Comparison of ENCODE assay signal across 17 cellular contexts in the genomic region with DNA sequence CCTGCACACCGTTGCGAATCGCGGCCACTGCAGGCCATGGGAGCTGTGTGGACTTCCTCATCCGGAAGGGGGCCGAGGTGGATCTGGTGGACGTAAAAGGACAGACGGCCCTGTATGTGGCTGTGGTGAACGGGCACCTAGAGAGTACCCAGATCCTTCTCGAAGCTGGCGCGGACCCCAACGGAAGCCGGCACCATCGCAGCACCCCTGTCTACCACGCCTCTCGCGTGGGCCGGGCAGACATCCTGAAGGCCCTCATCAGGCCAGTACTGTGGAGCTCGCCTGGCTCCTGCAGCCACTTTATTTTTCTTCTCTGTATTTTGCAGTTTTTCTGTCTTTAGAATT. TPM values are rescaled to one million over a fixed set of nuclear protein-coding genes. Genes with fewer than 3 reads are reported as not detected.
A peak's percentile ranks its signal among the peaks of the same experiment; 100 is the strongest.
DNase-seq lines count a peak whose midpoint lies in the region; ATAC-seq and TF ChIP-seq lines count a peak whose summit lies in the region.
"Had no signal": no experiment of that assay in that cellular context is flagged by ENCODE, and none has a peak within 500 bp of the region (broad histone marks: within the 10 kb centered on the region; RNA-seq: fewer than 3 reads in every experiment).

No MANE protein-coding gene starts in this region.

- H3K9ac ChIP-seq in mesenchymal stem cell (ENCODE audit: low read length): peak overlapping the region; percentile 73

- TF ChIP-seq CTCF in HFFc6 (IDR thresholded peaks at IDR 0.05): no peak
- no peak for TF ChIP-seq CTCF in foreskin keratinocyte (conservative IDR thresholded peaks at IDR 0.05)
- no peak for TF ChIP-seq CTCF in mesothelial cell of epicardium (IDR thresholded peaks at IDR 0.05; ENCODE audit: unreplicated experiment)

- peaks cover 84% of the 10 kb centered on the region for H3K4me1 ChIP-seq in ACC112 (ENCODE audit: control insufficient read depth, insufficient read depth, low read length, unreplicated experiment)
- peaks cover 12% of the 10 kb centered on the region for H3K4me1 ChIP-seq in mesenchymal stem cell (ENCODE audit: control insufficient read depth, insufficient read depth, low read depth, low read length)
- peaks cover 45% of the 10 kb centered on the region for H3K4me1 ChIP-seq in foreskin keratinocyte

- peaks cover 31% of the 10 kb centered on the region for H3K79me1 ChIP-seq in mesenchymal stem cell (replicated peaks; ENCODE audit: low read length, poor library complexity, severe bottlenecking)

- peaks cover 80% of the 10 kb centered on the region for H3K79me2 ChIP-seq in ACC112 (ENCODE audit: control insufficient read depth, insufficient read depth, low read length, unreplicated experiment)

- H3K4me1 Mint-ChIP-seq in HFFc6 (ENCODE audit: low read depth): peaks cover 97% of the 10 kb centered on the region
- H3K4me1 Mint-ChIP-seq in activated T-helper 1 cell treated with anti-CD3 and anti-CD28 coated beads, Interleukin-12 subunit alpha, Interleukin-12 subunit beta, Interleukin-2, Interleukin-4 antibody, amounts not matched to agents 30 ng/mL and 10 ng/mL and 1 ng/mL, durations not matched to agents 14 hours and 24 hours and 36 hours (ENCODE audit: low read depth): peaks cover 31% of the 10 kb centered on the region
- peaks cover 3% of the 10 kb centered on the region for H3K4me1 Mint-ChIP-seq in mesothelial cell of epicardium
- H3K4me1 Mint-ChIP-seq: H9 had no signal

- H4K8ac ChIP-seq in mesenchymal stem cell (ENCODE audit: low read length): no peak overlapping the region

- no peak overlapping the region for H3K4ac ChIP-seq in mesenchymal stem cell (ENCODE audit: low read depth in 1 of 2, low read length in 2 of 2)

- no peak overlapping the region for H3K4me2 ChIP-seq in mesenchymal stem cell (ENCODE audit: low read length, poor library complexity, severe bottlenecking)
- H3K4me2 ChIP-seq: PC-9 had no signal

- ATAC-seq in foreskin keratinocyte: no peak

- no peak overlapping the region for H2BK120ac ChIP-seq in mesenchymal stem cell (ENCODE audit: low read depth, low read length)

- H3K36me3 ChIP-seq in ACC112 (ENCODE audit: insufficient read depth, low read length) (peaks cover 26% of the 10 kb centered on the region), mesenchymal stem cell (ENCODE audit: control insufficient read depth in 1 of 2, insufficient read depth in 2 of 2, low read depth in 1 of 2, low read length in 2 of 2) (peaks cover 40 to 59% of the 10 kb centered on the region in 2 experiments)

- intact Hi-C loops in activated T-helper 1 cell treated with anti-CD3 and anti-CD28 coated beads, Interleukin-12 subunit alpha, Interleukin-12 subunit beta, Interleukin-2, Interleukin-4 antibody, amounts not matched to agents 30 ng/mL and 10 ng/mL and 1 ng/mL, durations not matched to agents 14 hours and 24 hours and 36 hours (cut with micrococcal nuclease): loop anchor here (5.0 kb wide), 1 partner anchor 832 kb away; no protein-coding TSS in a partner anchor

- H2BK12ac ChIP-seq in mesenchymal stem cell (ENCODE audit: low read length in 2 of 2): no peak overlapping the region

- H3K4me3 ChIP-seq in ACC112 (ENCODE audit: low read depth, low read length) (no peak overlapping the region), mesenchymal stem cell (ENCODE audit: insufficient read depth in 1 of 2, low read depth in 1 of 2, low read length in 2 of 2) (no peak overlapping the region)
- H3K4me3 ChIP-seq: PC-9 had no signal

- H3K18ac ChIP-seq in mesenchymal stem cell (ENCODE audit: low read depth in 1 of 2, low read length in 2 of 2): no peak overlapping the region

- no peak overlapping the region for H2AK5ac ChIP-seq in mesenchymal stem cell (ENCODE audit: low read length, severe bottlenecking)

- H3K9me3 ChIP-seq in mesenchymal stem cell (ENCODE audit: control insufficient read depth, low read length): peaks cover 4% of the 10 kb centered on the region

- H3K14ac ChIP-seq in mesenchymal stem cell (ENCODE audit: low read length in 2 of 2): no peak overlapping the region

- H3K4me3 Mint-ChIP-seq in HFFc6: peak overlapping the region; percentile 77; the same call in 1 of the 2 replicates
- no peak overlapping the region for H3K4me3 Mint-ChIP-seq in activated T-helper 1 cell treated with anti-CD3 and anti-CD28 coated beads, Interleukin-12 subunit alpha, Interleukin-12 subunit beta, Interleukin-2, Interleukin-4 antibody, amounts not matched to agents 30 ng/mL and 10 ng/mL and 1 ng/mL, durations not matched to agents 14 hours and 24 hours and 36 hours
- no peak overlapping the region for H3K4me3 Mint-ChIP-seq in mesothelial cell of epicardium
- H3K4me3 Mint-ChIP-seq: H9 had no signal

- H2AFZ ChIP-seq in ACC112 (ENCODE audit: low read length, unreplicated experiment) (no peak overlapping the region), mesenchymal stem cell (ENCODE audit: low read depth, low read length) (no peak overlapping the region)
- H2AFZ ChIP-seq: PC-9 had no signal

- 97% methylated on average over 20 of the region's 20 CpGs for WGBS in mesenchymal stem cell

- H4K91ac ChIP-seq in mesenchymal stem cell (ENCODE audit: low read length): no peak overlapping the region

- H3K36me3 Mint-ChIP-seq in HFFc6 (ENCODE audit: low read depth) (peaks cover 73% of the 10 kb centered on the region), mesothelial cell of epicardium (peaks cover 38% of the 10 kb centered on the region)
- H3K36me3 Mint-ChIP-seq in activated T-helper 1 cell treated with anti-CD3 and anti-CD28 coated beads, Interleukin-12 subunit alpha, Interleukin-12 subunit beta, Interleukin-2, Interleukin-4 antibody, amounts not matched to agents 30 ng/mL and 10 ng/mL and 1 ng/mL, durations not matched to agents 14 hours and 24 hours and 36 hours (ENCODE audit: low read depth): peaks cover 53% of the 10 kb centered on the region

- H3K27ac ChIP-seq in ACC112 (ENCODE audit: low read depth, low read length) (peak overlapping the region; percentile 100), mesenchymal stem cell (ENCODE audit: low read length, poor library complexity, severe bottlenecking) (no peak overlapping the region), foreskin keratinocyte (no peak overlapping the region)
- H3K27ac ChIP-seq: PC-9 had no signal

- H3K27me3 Mint-ChIP-seq in HFFc6 (ENCODE audit: insufficient read depth) (peaks cover 4% of the 10 kb centered on the region), mesothelial cell of epicardium (ENCODE audit: low read depth) (no peaks in the 10 kb centered on the region)
- H3K27me3 Mint-ChIP-seq in activated T-helper 1 cell treated with anti-CD3 and anti-CD28 coated beads, Interleukin-12 subunit alpha, Interleukin-12 subunit beta, Interleukin-2, Interleukin-4 antibody, amounts not matched to agents 30 ng/mL and 10 ng/mL and 1 ng/mL, durations not matched to agents 14 hours and 24 hours and 36 hours (ENCODE audit: insufficient read depth): no peaks in the 10 kb centered on the region

- no peak overlapping the region for H3K23ac ChIP-seq in mesenchymal stem cell (ENCODE audit: low read length in 2 of 2)

- no peak overlapping the region for H2BK15ac ChIP-seq in mesenchymal stem cell (ENCODE audit: low read depth, poor library complexity, severe bottlenecking)

- H3K27me3 ChIP-seq in ACC112 (ENCODE audit: insufficient read depth, low read length) (no peaks in the 10 kb centered on the region), mesenchymal stem cell (ENCODE audit: control insufficient read depth in 1 of 2, insufficient read depth in 1 of 2, low read length in 2 of 2) (no peaks in the 10 kb centered on the region), foreskin keratinocyte (no peaks in the 10 kb centered on the region)

- H3K27ac Mint-ChIP-seq in HFFc6 (peak overlapping the region; percentile 99), mesothelial cell of epicardium (no peak overlapping the region)
- H3K27ac Mint-ChIP-seq in activated T-helper 1 cell treated with anti-CD3 and anti-CD28 coated beads, Interleukin-12 subunit alpha, Interleukin-12 subunit beta, Interleukin-2, Interleukin-4 antibody, amounts not matched to agents 30 ng/mL and 10 ng/mL and 1 ng/mL, durations not matched to agents 14 hours and 24 hours and 36 hours: peak overlapping the region; percentile 8

- H3K9me3 Mint-ChIP-seq in HFFc6 (peaks cover 6% of the 10 kb centered on the region), mesothelial cell of epicardium (peaks cover under 1% of the 10 kb centered on the region)
- H3K9me3 Mint-ChIP-seq in activated T-helper 1 cell treated with anti-CD3 and anti-CD28 coated beads, Interleukin-12 subunit alpha, Interleukin-12 subunit beta, Interleukin-2, Interleukin-4 antibody, amounts not matched to agents 30 ng/mL and 10 ng/mL and 1 ng/mL, durations not matched to agents 14 hours and 24 hours and 36 hours: no peaks in the 10 kb centered on the region

- H2BK5ac ChIP-seq in mesenchymal stem cell (ENCODE audit: low read depth, low read length, poor library complexity, severe bottlenecking): no peak overlapping the region

- DNase-seq in HFFc6 (no peak), mesenchymal stem cell (no peak), foreskin keratinocyte (no peak), mesothelial cell of epicardium (ENCODE audit: low spot score in 2 of 2, unreplicated experiment in 2 of 2) (no peak), NCI-H1105 treated with DMSO at 0.1 percent for 48 hours (lab: John Stamatoyannopoulos, UW) (no peak), NCI-H1048 (lab: John Stamatoyannopoulos, UW) (no peak)
- no peak for DNase-seq in activated T-helper 1 cell treated with anti-CD3 and anti-CD28 coated beads, Interleukin-12 subunit alpha, Interleukin-12 subunit beta, Interleukin-2, Interleukin-4 antibody, amounts not matched to agents 30 ng/mL and 10 ng/mL and 1 ng/mL, durations not matched to agents 14 hours and 24 hours and 36 hours (ENCODE audit: low spot score)
- DNase-seq: ACHN, H9, NCI-H1417, NCI-H1930, NCI-H2171 treated with DMSO at 0.1 percent for 48 hours, NCI-H446 treated with DMSO at 0.1 percent for 48 hours, NCI-H748 treated with DMSO at 0.1 percent for 48 hours, PC-9, Right ventricle myocardium superior had no signal

RNA-seq across cellular contexts. Expression of a gene that starts 9.0 kb away (rescaled TPM):
- total RNA-seq in HFFc6 (2021; fragmentation: NEBNext Ultra II Directional; extraction: Animal tissue kit (Norgen Biotek cat#: 25700)): 10 to 100 TPM; 56.0 to 77.5 (median 74.4) TPM
- 32.4 and 35.2 TPM in 2 replicates for total RNA-seq in activated T-helper 1 cell treated with anti-CD3 and anti-CD28 coated beads, Interleukin-12 subunit alpha, Interleukin-12 subunit beta, Interleukin-2, Interleukin-4 antibody, amounts not matched to agents 30 ng/mL and 10 ng/mL and 1 ng/mL, durations not matched to agents 14 hours and 24 hours and 36 hours
- polyA plus RNA-seq in mesenchymal stem cell (2013, experiment 1 of 2): 23.1 TPM
- 25.2 TPM for polyA plus RNA-seq in mesenchymal stem cell (2013, experiment 2 of 2)
- 28.9 and 34.3 TPM in 2 replicates for total RNA-seq in foreskin keratinocyte
- polyA plus RNA-seq in foreskin keratinocyte: 40.5 and 42.5 TPM in 2 replicates
- 33.2 to 39.2 TPM (median 38.9 TPM) in 3 replicates for total RNA-seq in mesothelial cell of epicardium
